1 cellular context compared by ENCODE assay signal in the genomic region with DNA sequence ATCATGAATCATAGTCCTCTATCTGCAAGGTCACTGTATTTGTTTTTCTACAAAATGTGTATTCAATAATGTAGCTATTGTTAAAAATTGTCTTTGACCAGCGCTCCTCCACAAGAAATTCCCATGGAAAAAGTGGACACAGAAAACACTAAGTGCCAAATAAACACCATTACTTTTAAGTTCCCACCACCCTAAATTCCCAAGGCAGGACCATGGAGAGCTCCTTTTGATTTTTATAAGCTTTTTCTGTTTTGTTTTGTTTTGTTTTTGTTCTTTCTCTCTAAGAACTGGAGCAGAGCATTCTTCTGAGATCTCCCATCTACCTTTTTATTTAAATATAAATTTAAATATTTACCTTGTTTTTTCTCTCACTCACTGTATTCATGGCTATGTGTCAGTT.
TF ChIP-seq lines count a peak whose summit lies in the region.

No MANE protein-coding gene starts in this region.

TF ChIP-seq in K562, 482 proteins besides CTCF, POLR2A, EP300 and RAD21 (continued from another document):
- TF ChIP-seq MIER1 (IDR thresholded peaks at IDR 0.05; ENCODE audit: low read depth) (0 out of 2 replicates have a peak, but pooled peaks have one; percentile 36), TRIM24 (IDR thresholded peaks at IDR 0.05) (no peak)
